8 cellular contexts compared by ENCODE assay signal in the genomic region with DNA sequence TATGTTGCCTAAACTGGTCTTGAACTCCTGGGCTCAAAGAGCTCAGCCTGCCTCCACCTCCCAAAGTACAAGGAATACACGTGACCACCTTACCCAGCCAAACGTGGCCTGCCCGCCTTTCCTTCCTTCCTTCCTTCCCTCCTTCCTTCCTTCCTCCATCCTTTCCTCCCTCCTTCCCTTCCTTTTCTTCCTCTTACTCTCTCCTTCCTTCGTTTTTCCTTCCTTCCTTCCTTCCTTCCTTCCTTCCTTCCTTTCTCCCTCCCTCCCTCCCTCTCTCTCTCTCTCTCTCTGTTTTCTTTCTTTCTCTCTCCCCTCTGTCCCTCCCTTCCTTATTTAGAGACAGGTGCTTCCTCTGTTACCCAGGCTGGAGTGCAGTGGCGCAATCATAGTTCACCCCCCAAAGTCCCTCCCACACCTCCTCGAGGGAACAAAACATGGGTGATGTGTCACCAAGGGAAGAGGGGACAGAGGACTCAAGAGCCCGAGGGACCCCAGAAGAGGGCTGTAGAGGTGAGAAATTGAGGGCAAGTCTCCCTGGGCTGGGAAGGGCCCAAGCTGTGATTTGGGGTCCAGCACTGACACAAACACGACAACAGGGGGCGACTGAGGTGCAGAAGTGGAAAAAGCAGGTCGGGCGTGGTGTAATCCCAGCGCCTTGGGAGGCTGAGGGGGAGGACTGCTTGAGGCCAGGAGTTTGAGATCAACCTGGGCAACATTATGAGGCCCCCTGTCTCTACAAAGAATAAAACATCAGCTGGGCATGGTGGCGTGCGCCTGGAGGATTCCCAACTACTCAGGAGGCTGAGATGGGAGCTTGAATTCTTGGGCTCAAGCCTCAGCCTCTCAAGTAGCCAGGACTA. TPM values are rescaled to one million over a fixed set of nuclear protein-coding genes. Genes with fewer than 3 reads are reported as not detected.
DNase-seq lines count a peak whose midpoint lies in the region; ATAC-seq and TF ChIP-seq lines count a peak whose summit lies in the region.

No MANE protein-coding gene starts in this region.

- intact Hi-C loops in dendritic cell treated with granulocyte-macrophage colony-stimulating factor and Interleukin-4, amounts not matched to agents 40 ng/mL and 50 ng/mL, for 4 days (cut with micrococcal nuclease): loop anchor here (1.0 kb wide), 1 partner anchor 53 kb away; the partner anchor contains the start of gene SLC12A9

- POLR2A ChIA-PET in WTC11 (lab: Charles Lee): interaction anchor here (1.2 to 1.8 kb wide), 3 partner anchors 12 to 76 kb away, joined by 3 to 6 read pairs (median 4); partner anchors contain the start of gene SRRT

- CTCF ChIA-PET in WTC11 (lab: Charles Lee): interaction anchor here (0.6 to 8.5 kb wide), 34 partner anchors 7 to 257 kb away, joined by 3 to 131 read pairs (median 5); partner anchors contain the start of genes EPHB4, EPO, GIGYF1 and GNB2

- ATAC-seq in WTC11 (peak; percentile 66), memory B cell (ENCODE audit: low read depth) (peak; percentile 21), GM19324 (IDR thresholded peaks at IDR 0.05; ENCODE audit: low FRiP score, unreplicated experiment) (no peak)

- H3K36me3 Mint-ChIP-seq in WTC11: peaks cover 10% of the 10 kb centered on the region
- no peaks in the 10 kb centered on the region for H3K36me3 Mint-ChIP-seq in dendritic cell treated with granulocyte-macrophage colony-stimulating factor and Interleukin-4, amounts not matched to agents 40 ng/mL and 50 ng/mL, for 4 days (ENCODE audit: low read depth)
- H3K36me3 Mint-ChIP-seq in memory B cell: no peaks in the 10 kb centered on the region

- TF ChIP-seq CTCF in WTC11 (IDR thresholded peaks at IDR 0.05): peak; percentile 69

- DNase-seq in NCI-H2029 treated with DMSO at 0.1 percent for 48 hours (lab: John Stamatoyannopoulos, UW): peak; percentile 3
- no peak for DNase-seq in NCI-H2029 (lab: John Stamatoyannopoulos, UW)
- DNase-seq in NCI-H146 (lab: John Stamatoyannopoulos, UW): peak; percentile 54
- peak; percentile 75 for DNase-seq in WTC11 (ENCODE audit: low spot score)
- DNase-seq in memory B cell (ENCODE audit: low spot score in 2 of 2): peak; percentile 38 to 40
- DNase-seq in stimulated activated CD8-positive, alpha-beta memory T cell treated with anti-CD3 and anti-CD28 coated beads, Interleukin-7, amount 100 ng/mL, for 4 hours (ENCODE audit: low read depth in 2 of 2): peak; percentile 16 to 21

- H3K4me3 Mint-ChIP-seq in WTC11 (no peak overlapping the region), memory B cell (peak overlapping the region; percentile 2)
- no peak overlapping the region for H3K4me3 Mint-ChIP-seq in dendritic cell treated with granulocyte-macrophage colony-stimulating factor and Interleukin-4, amounts not matched to agents 40 ng/mL and 50 ng/mL, for 4 days

- H3K4me1 Mint-ChIP-seq in WTC11 (peaks cover 34% of the 10 kb centered on the region), memory B cell (peaks cover 29% of the 10 kb centered on the region)
- H3K4me1 Mint-ChIP-seq in dendritic cell treated with granulocyte-macrophage colony-stimulating factor and Interleukin-4, amounts not matched to agents 40 ng/mL and 50 ng/mL, for 4 days (ENCODE audit: low read depth): peaks cover 42% of the 10 kb centered on the region

- H3K27ac Mint-ChIP-seq in WTC11 (no peak overlapping the region), memory B cell (peak overlapping the region; percentile 42)
- peak overlapping the region; percentile 54 for H3K27ac Mint-ChIP-seq in dendritic cell treated with granulocyte-macrophage colony-stimulating factor and Interleukin-4, amounts not matched to agents 40 ng/mL and 50 ng/mL, for 4 days

- H3K27me3 Mint-ChIP-seq in WTC11 (ENCODE audit: low read depth) (no peaks in the 10 kb centered on the region; the same call in 1 of the 2 replicates), memory B cell (peaks cover 4% of the 10 kb centered on the region)
- H3K27me3 Mint-ChIP-seq in dendritic cell treated with granulocyte-macrophage colony-stimulating factor and Interleukin-4, amounts not matched to agents 40 ng/mL and 50 ng/mL, for 4 days: peaks cover 31% of the 10 kb centered on the region

- no peaks in the 10 kb centered on the region for H3K9me3 Mint-ChIP-seq in WTC11
- no peaks in the 10 kb centered on the region for H3K9me3 Mint-ChIP-seq in dendritic cell treated with granulocyte-macrophage colony-stimulating factor and Interleukin-4, amounts not matched to agents 40 ng/mL and 50 ng/mL, for 4 days
- no peaks in the 10 kb centered on the region for H3K9me3 Mint-ChIP-seq in memory B cell

TF ChIP-seq in WTC11, 78 proteins besides CTCF, POLR2A, EP300 and RAD21:
- TF ChIP-seq ESRRA (CRISPR knock-in tag; IDR thresholded peaks at IDR 0.05; ENCODE audit: borderline replicate concordance) (no peak), ATF1 (CRISPR knock-in tag; IDR thresholded peaks at IDR 0.05) (no peak), SMAD3 (CRISPR knock-in tag; IDR thresholded peaks at IDR 0.05; ENCODE audit: borderline replicate concordance) (no peak), FOXP4 (CRISPR knock-in tag; IDR thresholded peaks at IDR 0.05) (no peak), SP1 (CRISPR knock-in tag; conservative IDR thresholded peaks at IDR 0.05) (0 out of 2 replicates have a peak, but pooled peaks have one; percentile 20), MYBL2 (CRISPR knock-in tag; IDR thresholded peaks at IDR 0.05) (no peak), PREB (CRISPR knock-in tag; IDR thresholded peaks at IDR 0.05; ENCODE audit: borderline replicate concordance) (no peak), ZNF317 (CRISPR knock-in tag; IDR thresholded peaks at IDR 0.05; ENCODE audit: borderline replicate concordance, low read depth) (no peak), PRRX2 (CRISPR knock-in tag; IDR thresholded peaks at IDR 0.05) (peak; percentile 54; the same call in 1 of the 2 replicates), CREM (CRISPR knock-in tag; IDR thresholded peaks at IDR 0.05) (no peak), MLX (CRISPR knock-in tag; IDR thresholded peaks at IDR 0.05) (no peak), ZNF263 (CRISPR knock-in tag; IDR thresholded peaks at IDR 0.05; ENCODE audit: low read depth) (peak; percentile 88; the same call in 1 of the 2 replicates), ZNF121 (CRISPR knock-in tag; IDR thresholded peaks at IDR 0.05) (peak; percentile 46; the same call in 1 of the 2 replicates)
- TF ChIP-seq, protein P1, sequence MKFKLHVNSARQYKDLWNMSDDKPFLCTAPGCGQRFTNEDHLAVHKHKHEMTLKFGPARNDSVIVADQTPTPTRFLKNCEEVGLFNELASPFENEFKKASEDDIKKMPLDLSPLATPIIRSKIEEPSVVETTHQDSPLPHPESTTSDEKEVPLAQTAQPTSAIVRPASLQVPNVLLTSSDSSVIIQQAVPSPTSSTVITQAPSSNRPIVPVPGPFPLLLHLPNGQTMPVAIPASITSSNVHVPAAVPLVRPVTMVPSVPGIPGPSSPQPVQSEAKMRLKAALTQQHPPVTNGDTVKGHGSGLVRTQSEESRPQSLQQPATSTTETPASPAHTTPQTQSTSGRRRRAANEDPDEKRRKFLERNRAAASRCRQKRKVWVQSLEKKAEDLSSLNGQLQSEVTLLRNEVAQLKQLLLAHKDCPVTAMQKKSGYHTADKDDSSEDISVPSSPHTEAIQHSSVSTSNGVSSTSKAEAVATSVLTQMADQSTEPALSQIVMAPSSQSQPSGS (CRISPR knock-in tag; IDR thresholded peaks at IDR 0.05; ENCODE audit: borderline replicate concordance, low read depth): no peak
- TF ChIP-seq, protein P2, sequence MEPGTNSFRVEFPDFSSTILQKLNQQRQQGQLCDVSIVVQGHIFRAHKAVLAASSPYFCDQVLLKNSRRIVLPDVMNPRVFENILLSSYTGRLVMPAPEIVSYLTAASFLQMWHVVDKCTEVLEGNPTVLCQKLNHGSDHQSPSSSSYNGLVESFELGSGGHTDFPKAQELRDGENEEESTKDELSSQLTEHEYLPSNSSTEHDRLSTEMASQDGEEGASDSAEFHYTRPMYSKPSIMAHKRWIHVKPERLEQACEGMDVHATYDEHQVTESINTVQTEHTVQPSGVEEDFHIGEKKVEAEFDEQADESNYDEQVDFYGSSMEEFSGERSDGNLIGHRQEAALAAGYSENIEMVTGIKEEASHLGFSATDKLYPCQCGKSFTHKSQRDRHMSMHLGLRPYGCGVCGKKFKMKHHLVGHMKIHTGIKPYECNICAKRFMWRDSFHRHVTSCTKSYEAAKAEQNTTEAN (CRISPR knock-in tag; IDR thresholded peaks at IDR 0.05): no peak

RNA-seq across cellular contexts. Expression of gene EPHB4, which starts 28.1 kb away (rescaled TPM):
- 99.7 to 120 TPM (median 104 TPM) in 3 replicates for total RNA-seq in WTC11 (2021)

RNA-seq across cellular contexts. Expression of gene SLC12A9, which starts 53.2 kb away (rescaled TPM):
- 32.6 to 39.3 TPM (median 34.1 TPM) in 3 replicates for total RNA-seq in WTC11 (2021)
